In the genomic region with DNA sequence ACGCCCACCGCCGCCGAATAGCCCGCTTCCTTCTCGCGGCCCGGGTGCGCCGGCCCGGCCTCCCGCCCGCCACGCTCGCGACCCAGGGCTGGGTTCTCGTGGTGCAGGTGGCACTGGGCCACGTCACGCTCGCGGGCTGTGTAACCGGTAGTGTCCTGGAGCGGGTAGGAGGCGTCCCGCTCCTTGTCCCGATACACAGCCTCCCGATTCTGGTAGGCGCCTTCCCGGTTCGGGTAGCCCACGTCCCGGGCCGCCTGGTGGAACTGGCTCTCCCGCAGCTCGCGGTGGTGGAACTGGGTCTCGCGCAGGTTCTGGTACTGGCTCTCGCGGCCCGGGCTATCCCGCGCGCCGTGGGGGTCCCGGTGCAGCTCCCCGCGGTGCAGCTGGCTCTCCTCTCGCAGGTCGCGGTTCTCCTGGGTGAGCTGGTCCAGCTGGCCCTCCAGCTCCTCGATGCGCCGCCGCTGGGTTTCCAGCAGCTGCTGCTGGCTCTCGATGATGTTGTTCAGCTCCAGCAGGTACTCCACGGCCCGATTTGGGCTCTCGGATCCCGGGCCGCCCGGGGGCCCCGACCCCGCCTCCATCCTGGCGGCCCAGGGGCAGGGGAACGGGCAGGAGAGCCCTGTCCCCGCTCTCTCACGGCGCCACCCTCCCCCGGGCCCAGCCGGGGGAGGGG, we compare ENCODE assay signal across 9 cellular contexts. TPM values are rescaled to one million over a fixed set of nuclear protein-coding genes. Genes with fewer than 3 reads are reported as not detected.
DNase-seq lines count a peak whose midpoint lies in the region; ATAC-seq and TF ChIP-seq lines count a peak whose summit lies in the region.
"Had no signal": no experiment of that assay in that cellular context is flagged by ENCODE, and none has a peak within 500 bp of the region (broad histone marks: within the 10 kb centered on the region; RNA-seq: fewer than 3 reads in every experiment).

No MANE protein-coding gene starts in this region.

- ATAC-seq in GM23338 (no peak; the same call in 2 of the 3 replicates), foreskin keratinocyte (peak; percentile 34), GM21723 (IDR thresholded peaks at IDR 0.05; ENCODE audit: unreplicated experiment) (no peak), GM19328 (IDR thresholded peaks at IDR 0.05; ENCODE audit: unreplicated experiment) (no peak), omental fat pad (ENCODE audit: low FRiP score) (no peak)

- H3K36me3 Mint-ChIP-seq in GM23338 (ENCODE audit: low read depth) (no peaks in the 10 kb centered on the region; the same call in 2 of the 3 replicates), progenitor cell of endocrine pancreas (ENCODE audit: insufficient read depth) (no peaks in the 10 kb centered on the region)

- no peaks in the 10 kb centered on the region; the same call in 1 of the 3 replicates for H3K9me3 Mint-ChIP-seq in GM23338
- H3K9me3 Mint-ChIP-seq in progenitor cell of endocrine pancreas (ENCODE audit: low read depth) = no peaks in the 10 kb centered on the region

- H3K4me2 ChIP-seq in GM23338 = peak overlapping the region; percentile 85

- H3K27ac Mint-ChIP-seq in GM23338 (no peak overlapping the region), progenitor cell of endocrine pancreas (no peak overlapping the region)

- TF ChIP-seq CTCF in GM23338 (conservative IDR thresholded peaks at IDR 0.05; ENCODE audit: low read depth in 2 of 2) (no peak), foreskin keratinocyte (conservative IDR thresholded peaks at IDR 0.05) (no peak), progenitor cell of endocrine pancreas (IDR thresholded peaks at IDR 0.05; ENCODE audit: unreplicated experiment) (no peak), omental fat pad (IDR thresholded peaks at IDR 0.05) (no peak)

- H3K27me3 Mint-ChIP-seq in GM23338 (ENCODE audit: insufficient read depth, low read depth, poor library complexity) = peaks cover 24% of the 10 kb centered on the region
- H3K27me3 Mint-ChIP-seq in progenitor cell of endocrine pancreas = peaks cover 27% of the 10 kb centered on the region

- H3K27ac ChIP-seq in GM23338 (ENCODE audit: low read depth) (no peak overlapping the region), foreskin keratinocyte (no peak overlapping the region)
- H3K27ac ChIP-seq: neutrophil had no signal

- peak overlapping the region; percentile 69 for H3K4me3 ChIP-seq in GM23338

- peak overlapping the region; percentile 67; the same call in 2 of the 3 replicates for H3K4me3 Mint-ChIP-seq in GM23338
- peak overlapping the region; percentile 63 for H3K4me3 Mint-ChIP-seq in progenitor cell of endocrine pancreas (ENCODE audit: low read depth)

- H2AFZ ChIP-seq in GM23338 = no peak overlapping the region

- peak; percentile 15 for DNase-seq in GM23338 (ENCODE audit: low spot score)
- DNase-seq in activated CD4-positive, alpha-beta T cell treated with anti-CD3 and anti-CD28 coated beads, Interleukin-2, amount 50 U/mL, for 1 hour = peak; percentile 13
- DNase-seq in foreskin keratinocyte = no peak
- DNase-seq in progenitor cell of endocrine pancreas (ENCODE audit: low spot score, unreplicated experiment) = no peak
- no peak for DNase-seq in omental fat pad (ENCODE audit: low spot score)
- no peak for DNase-seq in DMS114 treated with DMSO at 0.1 percent for 48 hours (lab: John Stamatoyannopoulos, UW; ENCODE audit: unreplicated experiment)

- H3K4me1 Mint-ChIP-seq in GM23338 = peaks cover 55% of the 10 kb centered on the region
- peaks cover 27% of the 10 kb centered on the region for H3K4me1 Mint-ChIP-seq in progenitor cell of endocrine pancreas (ENCODE audit: low read depth)

- H4K20me1 ChIP-seq in GM23338 (replicated peaks; ENCODE audit: insufficient read depth) = 0 out of 2 replicates have a peak, but pooled peaks cover 6% of the 10 kb centered on the region

- peaks cover 52% of the 10 kb centered on the region for H3K79me2 ChIP-seq in GM23338 (replicated peaks; ENCODE audit: insufficient read depth)

- H3K4me1 ChIP-seq in GM23338 (ENCODE audit: insufficient read depth) (peaks cover 22% of the 10 kb centered on the region; the same call in 1 of the 2 replicates), foreskin keratinocyte (no peaks in the 10 kb centered on the region)

- no peaks in the 10 kb centered on the region for H3F3A ChIP-seq in GM23338 (replicated peaks; ENCODE audit: low read depth)

- H3K9me2 ChIP-seq in GM23338 (ENCODE audit: insufficient read depth) = no peaks in the 10 kb centered on the region

- H3K27me3 ChIP-seq in GM23338 (ENCODE audit: insufficient read depth) = no peaks in the 10 kb centered on the region
- peaks cover 61% of the 10 kb centered on the region for H3K27me3 ChIP-seq in foreskin keratinocyte

- H3K36me3 ChIP-seq in GM23338 (ENCODE audit: insufficient read depth) = no peaks in the 10 kb centered on the region
- H3K36me3 ChIP-seq: neutrophil had no signal

TF ChIP-seq in GM23338, 12 proteins besides CTCF, POLR2A, EP300 and RAD21 (continues in another document):
- no peak for TF ChIP-seq ZNF331 (CRISPR knock-in tag; IDR thresholded peaks at IDR 0.05; ENCODE audit: low read depth)
- TF ChIP-seq, protein P1, sequence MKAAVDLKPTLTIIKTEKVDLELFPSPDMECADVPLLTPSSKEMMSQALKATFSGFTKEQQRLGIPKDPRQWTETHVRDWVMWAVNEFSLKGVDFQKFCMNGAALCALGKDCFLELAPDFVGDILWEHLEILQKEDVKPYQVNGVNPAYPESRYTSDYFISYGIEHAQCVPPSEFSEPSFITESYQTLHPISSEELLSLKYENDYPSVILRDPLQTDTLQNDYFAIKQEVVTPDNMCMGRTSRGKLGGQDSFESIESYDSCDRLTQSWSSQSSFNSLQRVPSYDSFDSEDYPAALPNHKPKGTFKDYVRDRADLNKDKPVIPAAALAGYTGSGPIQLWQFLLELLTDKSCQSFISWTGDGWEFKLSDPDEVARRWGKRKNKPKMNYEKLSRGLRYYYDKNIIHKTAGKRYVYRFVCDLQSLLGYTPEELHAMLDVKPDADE (IDR thresholded peaks at IDR 0.05) = no peak
- no peak for TF ChIP-seq REST (IDR thresholded peaks at IDR 0.05; ENCODE audit: unreplicated experiment)
- TF ChIP-seq JUNB (IDR thresholded peaks at IDR 0.05; ENCODE audit: unreplicated experiment) = no peak
- no peak for TF ChIP-seq EZH2phosphoT487 (IDR thresholded peaks at IDR 0.05; ENCODE audit: unreplicated experiment)

RNA-seq across cellular contexts. Expression of gene IQSEC2, which starts 39.3 kb away (rescaled TPM):
- total RNA-seq in GM23338 (2014; rRNA removed; shearing (Covaris generic)) = 81.6 and 92.2 TPM in 2 replicates
- 10.7 and 12.3 TPM in 2 replicates for polyA plus RNA-seq in GM23338 (2016; fragmentation: Nextera tagmentation; extraction: Ambion mirVana)
- 4.8 and 6.0 TPM in 2 replicates for total RNA-seq in foreskin keratinocyte
- 4.8 and 5.4 TPM in 2 replicates for polyA plus RNA-seq in foreskin keratinocyte
- 15.1 and 18.1 TPM in 2 replicates for total RNA-seq in progenitor cell of endocrine pancreas
- 10 to 100 TPM; 12.2 to 14.8 (median 14.0) TPM for total RNA-seq in omental fat pad

Comparison
In these comparisons a context has a peak if more than half of its experiments do, and no peak if none do; other contexts are left out.
1. DNase-seq: peak in GM23338 (single experiment) and activated CD4-positive, alpha-beta T cell treated with anti-CD3 and anti-CD28 coated beads, Interleukin-2, amount 50 U/mL, for 1 hour (single experiment); none in foreskin keratinocyte (0 of 2), progenitor cell of endocrine pancreas (single experiment), omental fat pad (single experiment) and DMS114 treated with DMSO at 0.1 percent for 48 hours (single experiment).